11 cellular contexts compared by ENCODE assay signal in genomic region chr1:1432566-1432950, GRCh38. TPM values are rescaled to one million over a fixed set of nuclear protein-coding genes. Genes with fewer than 3 reads are reported as not detected.
DNase-seq lines count a peak whose midpoint lies in the region; ATAC-seq and TF ChIP-seq lines count a peak whose summit lies in the region.
"Had no signal": no experiment of that assay in that cellular context is flagged by ENCODE, and none has a peak within 500 bp of the region (broad histone marks: within the 10 kb centered on the region; RNA-seq: fewer than 3 reads in every experiment).

No MANE protein-coding gene starts in this region.

- ATAC-seq in GM21360 (IDR thresholded peaks at IDR 0.05; ENCODE audit: unreplicated experiment) (no peak), GM19395 (IDR thresholded peaks at IDR 0.05; ENCODE audit: unreplicated experiment) (no peak)

- H3K27ac Mint-ChIP-seq in endothelial cell (ENCODE audit: unreplicated experiment) (peak overlapping the region; percentile 61), nephron progenitor cell (peak overlapping the region; percentile 45), type B pancreatic cell (peak overlapping the region; percentile 81)
- H3K27ac Mint-ChIP-seq: activated CD4-positive, alpha-beta T cell treated with anti-CD3 and anti-CD28 coated beads, Interleukin-2, amount 10 ng/mL, durations not matched to agents 7 days and 5 days had no signal

- no peaks in the 10 kb centered on the region for H3K36me3 ChIP-seq in effector memory CD4-positive, alpha-beta T cell (ENCODE audit: control insufficient read depth, insufficient read depth, low read length)

- H3K9me3 Mint-ChIP-seq in endothelial cell (ENCODE audit: unreplicated experiment) (no peaks in the 10 kb centered on the region), nephron progenitor cell (peaks cover 5% of the 10 kb centered on the region), type B pancreatic cell (no peaks in the 10 kb centered on the region)
- H3K9me3 Mint-ChIP-seq: activated CD4-positive, alpha-beta T cell treated with anti-CD3 and anti-CD28 coated beads, Interleukin-2, amount 10 ng/mL, durations not matched to agents 7 days and 5 days had no signal

- H3K27me3 ChIP-seq in effector memory CD4-positive, alpha-beta T cell (replicated peaks; ENCODE audit: control insufficient read depth, insufficient read depth, low read length, poor library complexity, severe bottlenecking): peaks cover 31% of the 10 kb centered on the region

- H3K4me1 Mint-ChIP-seq in endothelial cell (ENCODE audit: unreplicated experiment): peaks cover 26% of the 10 kb centered on the region
- H3K4me1 Mint-ChIP-seq in nephron progenitor cell: peaks cover 47% of the 10 kb centered on the region
- peaks cover 9% of the 10 kb centered on the region for H3K4me1 Mint-ChIP-seq in type B pancreatic cell (ENCODE audit: unreplicated experiment)

- H3K27ac ChIP-seq in effector memory CD4-positive, alpha-beta T cell (ENCODE audit: insufficient read depth, low read length, poor library complexity, severe bottlenecking): no peak overlapping the region

- H3K4me3 ChIP-seq in effector memory CD4-positive, alpha-beta T cell (ENCODE audit: insufficient read depth, low read depth, low read length, poor library complexity, severe bottlenecking): no peak overlapping the region

- H3K9me3 ChIP-seq in effector memory CD4-positive, alpha-beta T cell (ENCODE audit: control insufficient read depth, low read length): no peaks in the 10 kb centered on the region

- peaks cover 9% of the 10 kb centered on the region for H3K4me1 ChIP-seq in effector memory CD4-positive, alpha-beta T cell (ENCODE audit: control insufficient read depth, insufficient read depth, low read length, poor library complexity, severe bottlenecking)

- peaks cover 12% of the 10 kb centered on the region for H3K27me3 Mint-ChIP-seq in endothelial cell (ENCODE audit: unreplicated experiment)
- no peaks in the 10 kb centered on the region for H3K27me3 Mint-ChIP-seq in nephron progenitor cell (ENCODE audit: low read depth, poor library complexity)
- H3K27me3 Mint-ChIP-seq in type B pancreatic cell: no peaks in the 10 kb centered on the region

- H3K36me3 Mint-ChIP-seq in endothelial cell (ENCODE audit: low read depth, unreplicated experiment): peaks cover 4% of the 10 kb centered on the region
- no peaks in the 10 kb centered on the region for H3K36me3 Mint-ChIP-seq in nephron progenitor cell (ENCODE audit: low read depth)
- no peaks in the 10 kb centered on the region for H3K36me3 Mint-ChIP-seq in type B pancreatic cell

- DNase-seq in NCI-H524 treated with DMSO at 0.1 percent for 48 hours (lab: John Stamatoyannopoulos, UW) (peak; percentile 23), endothelial cell (ENCODE audit: low spot score) (no peak), nephron progenitor cell (no peak), type B pancreatic cell (ENCODE audit: extremely low spot score, unreplicated experiment) (no peak)
- no peak for DNase-seq in effector memory CD4-positive, alpha-beta T cell
- DNase-seq: activated CD4-positive, alpha-beta T cell treated with anti-CD3 and anti-CD28 coated beads, Interleukin-2, amount 10 ng/mL, durations not matched to agents 7 days and 5 days; amniotic stem cell; EL had no signal

- TF ChIP-seq CTCF in endothelial cell (IDR thresholded peaks at IDR 0.05; ENCODE audit: unreplicated experiment) (no peak), nephron progenitor cell (IDR thresholded peaks at IDR 0.05) (no peak), type B pancreatic cell (conservative IDR thresholded peaks at IDR 0.05) (no peak)

- H3K4me3 Mint-ChIP-seq in endothelial cell (ENCODE audit: unreplicated experiment): no peak overlapping the region
- peak overlapping the region; percentile 48 for H3K4me3 Mint-ChIP-seq in nephron progenitor cell
- H3K4me3 Mint-ChIP-seq in type B pancreatic cell: peak overlapping the region; percentile 39
- H3K4me3 Mint-ChIP-seq: activated CD4-positive, alpha-beta T cell treated with anti-CD3 and anti-CD28 coated beads, Interleukin-2, amount 10 ng/mL, durations not matched to agents 7 days and 5 days had no signal

RNA-seq across cellular contexts. Expression of gene VWA1, which starts 2.9 kb away (rescaled TPM):
- total RNA-seq in endothelial cell (ENCODE audit: unreplicated experiment) (34.2 TPM), type B pancreatic cell (ENCODE audit: low replicate concordance) (44.5 and 49.9 TPM in 2 replicates)

RNA-seq across cellular contexts. Expression of gene ANKRD65, which starts 11.5 kb away (rescaled TPM):
- total RNA-seq in endothelial cell (ENCODE audit: unreplicated experiment) (0.31 TPM), type B pancreatic cell (ENCODE audit: low replicate concordance) (7.6 and 11.1 TPM in 2 replicates)
- total RNA-seq: activated CD4-positive, alpha-beta T cell treated with anti-CD3 and anti-CD28 coated beads, Interleukin-2, amount 10 ng/mL, durations not matched to agents 7 days and 5 days; mononuclear cell had no signal

RNA-seq across cellular contexts. Expression of gene ATAD3C, which starts 16.9 kb away (rescaled TPM):
- total RNA-seq in endothelial cell (ENCODE audit: unreplicated experiment) (2.9 TPM), type B pancreatic cell (ENCODE audit: low replicate concordance) (1.8 and 2.4 TPM in 2 replicates)

RNA-seq across cellular contexts. Expression of gene MRPL20, which starts 25.5 kb away (rescaled TPM):
- 95.0 TPM for total RNA-seq in endothelial cell (ENCODE audit: unreplicated experiment)
- total RNA-seq in type B pancreatic cell (ENCODE audit: low replicate concordance): 98.9 and 108 TPM in 2 replicates

RNA-seq across cellular contexts. Expression of gene CCNL2, which starts 33.4 kb away (rescaled TPM):
- total RNA-seq in endothelial cell (ENCODE audit: unreplicated experiment) (266 TPM), type B pancreatic cell (ENCODE audit: low replicate concordance) (194 and 298 TPM in 2 replicates)
